Comparison of ENCODE assay signal across 7 cellular contexts in genomic region chr1:155745284-155746228, GRCh38.
DNase-seq lines count a peak whose midpoint lies in the region; ATAC-seq and TF ChIP-seq lines count a peak whose summit lies in the region.
"Not testable (repeated sequence)": the region's sequence is repeated elsewhere in the genome, so short reads cannot be mapped to it uniquely, and the experiment has no call there.

No MANE protein-coding gene starts in this region.

- TF ChIP-seq CTCF in astrocyte of the spinal cord (IDR thresholded peaks at IDR 0.05; ENCODE audit: low read depth, low read length); retinal pigment epithelial cell (conservative IDR thresholded peaks at IDR 0.05; ENCODE audit: low read depth, low read length): not testable (repeated sequence)

- ATAC-seq in GM18511 (IDR thresholded peaks at IDR 0.05; ENCODE audit: unreplicated experiment) (peak; percentile 90), HG03025 (IDR thresholded peaks at IDR 0.05; ENCODE audit: low FRiP score, unreplicated experiment) (peak; percentile 93)

- H3K4me3 ChIP-seq in astrocyte of the spinal cord (ENCODE audit: low read depth, low read length) (peak overlapping the region; percentile 66), retinal pigment epithelial cell (ENCODE audit: low read length) (peak overlapping the region; percentile 81)

- peak; percentile 70 for DNase-seq in NCI-H2029 treated with DMSO at 0.1 percent for 48 hours (lab: John Stamatoyannopoulos, UW)
- DNase-seq in T1000 (lab: John Stamatoyannopoulos, UW), result peak; percentile 91
- peak; percentile 97 for DNase-seq in astrocyte of the spinal cord (ENCODE audit: low read depth, low spot score)
- peak; percentile 10 to 95 (median 86) for DNase-seq in hypothalamus (lab: John Stamatoyannopoulos, UW)
- DNase-seq in retinal pigment epithelial cell (ENCODE audit: low read depth), result peak; percentile 95

- in situ Hi-C loops in astrocyte of the spinal cord (cut with HindIII; ENCODE audit: low sequenced_read_pairs), result not testable (repeated sequence)

Comparison
In these comparisons a context has a peak if more than half of its experiments do, and no peak if none do; other contexts are left out.
1. Peak in every context shown above with its lines: DNase-seq, ATAC-seq and H3K4me3 ChIP-seq.